17 cellular contexts compared by ENCODE assay signal in genomic region chr2:79776461-79777146, GRCh38.
DNase-seq lines count a peak whose midpoint lies in the region; TF ChIP-seq lines count a peak whose summit lies in the region.
"Had no signal": no experiment of that assay in that cellular context is flagged by ENCODE, and none has a peak within 500 bp of the region (broad histone marks: within the 10 kb centered on the region; RNA-seq: fewer than 3 reads in every experiment).

No MANE protein-coding gene starts in this region.

- H3K4me3 ChIP-seq in BE2C (ENCODE audit: low read depth, low read length) = peak overlapping the region; percentile 12
- H3K4me3 ChIP-seq in CD4-positive, alpha-beta memory T cell (ENCODE audit: low read length in 2 of 2) = no peak overlapping the region
- H3K4me3 ChIP-seq: HAP-1 had no signal

- no peaks in the 10 kb centered on the region for H3K36me3 ChIP-seq in BE2C
- no peaks in the 10 kb centered on the region for H3K36me3 ChIP-seq in CD4-positive, alpha-beta memory T cell (ENCODE audit: insufficient read depth, low read length)
- H3K36me3 ChIP-seq: HAP-1 had no signal

- peaks cover 0 to 17% (median 5%) of the 10 kb centered on the region in 8 donors for H3K9me3 Mint-ChIP-seq in CD4-positive, alpha-beta memory T cell

- CTCF ChIA-PET in CD4-positive, alpha-beta memory T cell (lab: Charles Lee; ENCODE audit: partially characterized antibody) = interaction anchor here (1.0 kb wide), 1 partner anchor 16 kb away, joined by 3 read pairs; no protein-coding TSS in a partner anchor

- H3K27ac Mint-ChIP-seq in CD4-positive, alpha-beta memory T cell = no peak overlapping the region
- H3K27ac Mint-ChIP-seq: B cell; CD8-positive, alpha-beta memory T cell; IgD-negative memory B cell had no signal

- peaks cover 10% of the 10 kb centered on the region for H3K4me1 ChIP-seq in BE2C
- H3K4me1 ChIP-seq in CD4-positive, alpha-beta memory T cell (ENCODE audit: insufficient read depth, low read length) = no peaks in the 10 kb centered on the region
- H3K4me1 ChIP-seq: HAP-1 had no signal

- no peaks in the 10 kb centered on the region for H3K36me3 Mint-ChIP-seq in CD4-positive, alpha-beta memory T cell
- H3K36me3 Mint-ChIP-seq: CD8-positive, alpha-beta memory T cell; IgD-negative memory B cell had no signal

- POLR2A ChIA-PET in CD4-positive, alpha-beta memory T cell (lab: Charles Lee; ENCODE audit: partially characterized antibody) = no interaction called here

- H3K4me3 Mint-ChIP-seq in CD4-positive, alpha-beta memory T cell = no peak overlapping the region
- H3K4me3 Mint-ChIP-seq: B cell; CD8-positive, alpha-beta memory T cell; IgD-negative memory B cell had no signal

- H3K4me1 Mint-ChIP-seq in CD4-positive, alpha-beta memory T cell = no peaks in the 10 kb centered on the region
- H3K4me1 Mint-ChIP-seq: B cell; CD8-positive, alpha-beta memory T cell; IgD-negative memory B cell had no signal

- H3K27ac ChIP-seq in CD4-positive, alpha-beta memory T cell (ENCODE audit: low read depth, low read length) = no peak overlapping the region

- no peaks in the 10 kb centered on the region for H3K27me3 Mint-ChIP-seq in CD4-positive, alpha-beta memory T cell
- H3K27me3 Mint-ChIP-seq: B cell; CD8-positive, alpha-beta memory T cell; IgD-negative memory B cell had no signal

- DNase-seq in BE2C (peak; percentile 60), D341Med (ENCODE audit: low spot score) (peak; percentile 34), SK-N-DZ (ENCODE audit: low spot score) (peak; percentile 23), kidney tubule cell (ENCODE audit: low spot score) (peak; percentile 11), NCI-H345 (lab: John Stamatoyannopoulos, UW) (no peak), head of caudate nucleus (no peak)
- DNase-seq in CD4-positive, alpha-beta memory T cell = no peak
- DNase-seq: CD8-positive, alpha-beta memory T cell; MV-4-11; NCI-H1436 treated with DMSO at 0.1 percent for 48 hours; NK-92 treated with Interleukin-12 subunit alpha and Interleukin-12 subunit beta, amount 100 ng/mL, for 24 hours; OCI-M1; RPMI8226; T-helper 1 cell had no signal

- no peaks in the 10 kb centered on the region for H3K27me3 ChIP-seq in BE2C
- no peaks in the 10 kb centered on the region for H3K27me3 ChIP-seq in CD4-positive, alpha-beta memory T cell (ENCODE audit: insufficient read depth, low read length)

- intact Hi-C loops in CD4-positive, alpha-beta memory T cell (cut with micrococcal nuclease) = no loop called here
- intact Hi-C loops in head of caudate nucleus (cut with DNase I) = no loop called here

- no peak for TF ChIP-seq CTCF in BE2C (IDR thresholded peaks at IDR 0.05; ENCODE audit: low read depth, low read length)

- no peaks in the 10 kb centered on the region for H3K9me3 ChIP-seq in BE2C
- H3K9me3 ChIP-seq in CD4-positive, alpha-beta memory T cell (ENCODE audit: control insufficient read depth in 1 of 2, low read length in 2 of 2) = no peaks in the 10 kb centered on the region
- H3K9me3 ChIP-seq: HAP-1 had no signal

Comparison
In these comparisons a context has a peak if more than half of its experiments do, and no peak if none do; other contexts are left out.
1. DNase-seq: peak in BE2C (single experiment), D341Med (single experiment), SK-N-DZ (single experiment) and kidney tubule cell (single experiment); none in NCI-H345 (single experiment), CD4-positive, alpha-beta memory T cell (0 of 5) and head of caudate nucleus (0 of 42).